Comparison of ENCODE assay signal across 8 cellular contexts in genomic region chr16:84952335-84953050, GRCh38.
DNase-seq lines count a peak whose midpoint lies in the region; ATAC-seq and TF ChIP-seq lines count a peak whose summit lies in the region.

No MANE protein-coding gene starts in this region.

- ATAC-seq in GM21825 (IDR thresholded peaks at IDR 0.05; ENCODE audit: unreplicated experiment): no peak

- CTCF ChIA-PET in HEK293T (lab: Yijun Ruan, JAX): interaction anchor here (0.6 to 4.1 kb wide), 13 partner anchors 10 to 326 kb away, joined by 3 to 32 read pairs (median 4); no protein-coding TSS in a partner anchor

- DNase-seq in DMS 273 (lab: John Stamatoyannopoulos, UW; ENCODE audit: unreplicated experiment) (peak; percentile 91), HEK293T (ENCODE audit: extremely low spot score) (peak; percentile 87), NCI-H345 (lab: John Stamatoyannopoulos, UW) (peak; percentile 68), cerebellar cortex (ENCODE audit: low spot score) (peak; percentile 90), left kidney (ENCODE audit: low read depth, low spot score) (peak; percentile 92)
- DNase-seq in activated CD4-positive, CD25-positive, alpha-beta regulatory T cell treated with anti-CD3 and anti-CD28 coated beads, Interleukin-2, amount 50 U/mL, for 72 hours: peak; percentile 68
- peak; percentile 69 to 77 for DNase-seq in stimulated activated CD4-positive, alpha-beta T cell treated with anti-CD3 and anti-CD28 coated beads, Interleukin-2, amount 100 ng/mL, for 24 hours

- POLR2A ChIA-PET in HEK293T (lab: Yijun Ruan, JAX): no interaction called here

TF ChIP-seq in HEK293T, 16 proteins besides CTCF, POLR2A, EP300 and RAD21:
- TF ChIP-seq ZNF384 (IDR thresholded peaks at IDR 0.05) (no peak), CTBP1 (IDR thresholded peaks at IDR 0.05; ENCODE audit: borderline replicate concordance) (no peak), FOXM1 (IDR thresholded peaks at IDR 0.05; ENCODE audit: borderline replicate concordance) (no peak), NFRKB (IDR thresholded peaks at IDR 0.05) (no peak), PKNOX1 (IDR thresholded peaks at IDR 0.05) (no peak), LEF1 (IDR thresholded peaks at IDR 0.05; ENCODE audit: borderline replicate concordance) (no peak), FOXK2 (IDR thresholded peaks at IDR 0.05) (no peak), SUZ12 (IDR thresholded peaks at IDR 0.05) (no peak), TARDBP (IDR thresholded peaks at IDR 0.05) (no peak), FOXA1 (IDR thresholded peaks at IDR 0.05) (no peak), ELF4 (IDR thresholded peaks at IDR 0.05) (no peak), L3MBTL2 (conservative IDR thresholded peaks at IDR 0.05) (no peak), HDGF (IDR thresholded peaks at IDR 0.05; ENCODE audit: borderline replicate concordance) (no peak), ARNT (IDR thresholded peaks at IDR 0.05) (no peak), BHLHE40 (IDR thresholded peaks at IDR 0.05; ENCODE audit: borderline replicate concordance) (no peak), SP1 (IDR thresholded peaks at IDR 0.05) (no peak)
